ENCODE assay signal across 25 cellular contexts in genomic region chr4:57086324-57086723, GRCh38. TPM values are rescaled to one million over a fixed set of nuclear protein-coding genes. Genes with fewer than 3 reads are reported as not detected.
DNase-seq lines count a peak whose midpoint lies in the region; ATAC-seq, FAIRE-seq and TF ChIP-seq lines count a peak whose summit lies in the region.
"Had no signal": no experiment of that assay in that cellular context is flagged by ENCODE, and none has a peak within 500 bp of the region (broad histone marks: within the 10 kb centered on the region; RNA-seq: fewer than 3 reads in every experiment).

No MANE protein-coding gene starts in this region.

- H2AFZ ChIP-seq in ACC112 (ENCODE audit: low read length, unreplicated experiment) (no peak overlapping the region), MM.1S (ENCODE audit: low read length) (peak overlapping the region; percentile 57; the same call in 1 of the 2 replicates), endothelial cell of umbilical vein (ENCODE audit: low read depth, low read length) (no peak overlapping the region), OCI-LY7 (ENCODE audit: low read length) (no peak overlapping the region)
- H2AFZ ChIP-seq: GM23338 had no signal

- H3K36me3 ChIP-seq in ACC112 (ENCODE audit: insufficient read depth, low read length) (peaks cover 48% of the 10 kb centered on the region), MM.1S (replicated peaks; ENCODE audit: insufficient read depth, low read length) (no peaks in the 10 kb centered on the region), endothelial cell of umbilical vein (ENCODE audit: control insufficient read depth in 2 of 2, extremely low read depth in 1 of 2, insufficient read depth in 2 of 2, low read length in 2 of 2) (no peaks in the 10 kb centered on the region), OCI-LY7 (ENCODE audit: insufficient read depth, low read length) (no peaks in the 10 kb centered on the region)

- DNase-seq in MM.1S (no peak), endothelial cell of umbilical vein (ENCODE audit: low read depth, low spot score) (no peak), AG08396 (ENCODE audit: low spot score) (no peak), OCI-LY7 (ENCODE audit: low spot score) (no peak), pons (ENCODE audit: low spot score) (no peak)
- DNase-seq in natural killer cell treated with Interleukin-12 subunit alpha and Interleukin-12 subunit beta and Interleukin-15 and Interleukin-18, amount 100 ng/mL, for 72 hours (ENCODE audit: low spot score) = no peak
- DNase-seq: CD4-positive, alpha-beta T cell; COR-L47; DND-41; HCEC 1CT; KG1; NCI-H1105 treated with DMSO at 0.1 percent for 48 hours; NCI-H2081; NCI-H2171; NCI-H524 treated with DMSO at 0.1 percent for 48 hours; NCI-H82; OCI-M1; SHP77 treated with DMSO at 0.1 percent for 48 hours; SK-N-SH had no signal

- TF ChIP-seq CTCF in MM.1S (IDR thresholded peaks at IDR 0.05; ENCODE audit: low read length) = no peak
- TF ChIP-seq CTCF in endothelial cell of umbilical vein (IDR thresholded peaks at IDR 0.05; ENCODE audit: extremely low read depth in 1 of 2, insufficient read depth in 1 of 2, low read depth in 1 of 2, low read length in 2 of 2) = no peak
- TF ChIP-seq CTCF in OCI-LY7 (conservative IDR thresholded peaks at IDR 0.05; ENCODE audit: low read length) = no peak

- ATAC-seq in natural killer cell treated with Interleukin-12 subunit alpha and Interleukin-12 subunit beta and Interleukin-15 and Interleukin-18, amount 100 ng/mL, for 72 hours = no peak
- no peak for ATAC-seq in HG03039 (IDR thresholded peaks at IDR 0.05; ENCODE audit: unreplicated experiment)
- ATAC-seq: GM12878, GM23338 had no signal

- intact Hi-C loops in endothelial cell of umbilical vein (cut with micrococcal nuclease) = no loop called here
- intact Hi-C loops in OCI-LY7 (cut with micrococcal nuclease; ENCODE audit: unreplicated experiment) = no loop called here

- no peak for FAIRE-seq in endothelial cell of umbilical vein (lab: Jason Lieb, UNC)
- FAIRE-seq: GM12878 had no signal

- POLR2A ChIA-PET in endothelial cell of umbilical vein (lab: Charles Lee) = no interaction called here
- POLR2A ChIA-PET in OCI-LY7 (lab: Charles Lee) = no interaction called here

- H4K20me1 ChIP-seq in MM.1S (ENCODE audit: insufficient read depth, low read length) (no peaks in the 10 kb centered on the region), endothelial cell of umbilical vein (replicated peaks; ENCODE audit: control insufficient read depth, extremely low read depth, insufficient read depth, low read length) (no peaks in the 10 kb centered on the region), OCI-LY7 (ENCODE audit: insufficient read depth, low read length) (no peaks in the 10 kb centered on the region)

- peaks cover 66% of the 10 kb centered on the region for H3K79me2 ChIP-seq in ACC112 (ENCODE audit: control insufficient read depth, insufficient read depth, low read length, unreplicated experiment)
- H3K79me2 ChIP-seq in MM.1S (ENCODE audit: low read length) = no peaks in the 10 kb centered on the region
- H3K79me2 ChIP-seq in endothelial cell of umbilical vein (ENCODE audit: control insufficient read depth, insufficient read depth, low read length) = peaks cover 41% of the 10 kb centered on the region
- no peaks in the 10 kb centered on the region for H3K79me2 ChIP-seq in OCI-LY7 (ENCODE audit: insufficient read depth, low read depth, low read length)

- no peaks in the 10 kb centered on the region for H3K36me3 Mint-ChIP-seq in natural killer cell treated with Interleukin-12 subunit alpha and Interleukin-12 subunit beta and Interleukin-15 and Interleukin-18, amount 100 ng/mL, for 72 hours

- H3K4me1 Mint-ChIP-seq in natural killer cell treated with Interleukin-12 subunit alpha and Interleukin-12 subunit beta and Interleukin-15 and Interleukin-18, amount 100 ng/mL, for 72 hours (ENCODE audit: low read depth in 2 of 2) = peaks cover 51 to 63% of the 10 kb centered on the region in 2 donors

- 0 out of 2 replicates have a peak, but pooled peaks cover 8% of the 10 kb centered on the region for H3F3A ChIP-seq in MM.1S (ENCODE audit: insufficient read depth, low read length)

- H3K9me2 ChIP-seq in MM.1S (replicated peaks; ENCODE audit: insufficient read depth, low read length) = no peaks in the 10 kb centered on the region
- no peaks in the 10 kb centered on the region for H3K9me2 ChIP-seq in OCI-LY7 (ENCODE audit: insufficient read depth, low read length)
- H3K9me2 ChIP-seq: SK-N-SH had no signal

- dilution Hi-C loops in endothelial cell of umbilical vein (cut with MboI; ENCODE audit: extremely low pct_ligation_motif_present, low sequenced_read_pairs) = no loop called here

- TF ChIP-seq POLR2A in endothelial cell of umbilical vein (IDR thresholded peaks at IDR 0.05; ENCODE audit: low read depth, low read length) = peak; percentile 33

- H3K27ac ChIP-seq in ACC112 (ENCODE audit: low read depth, low read length) (peak overlapping the region; percentile 97; the same call in 1 of the 2 replicates), MM.1S (ENCODE audit: low read length) (peak overlapping the region; percentile 65; the same call in 1 of the 2 replicates), endothelial cell of umbilical vein (ENCODE audit: insufficient read depth, low read depth, low read length) (no peak overlapping the region), OCI-LY7 (ENCODE audit: low read depth, low read length, poor library complexity, severe bottlenecking) (no peak overlapping the region)
- H3K27ac ChIP-seq: BLaER1 had no signal

- no peak overlapping the region for H3K4me3 Mint-ChIP-seq in natural killer cell treated with Interleukin-12 subunit alpha and Interleukin-12 subunit beta and Interleukin-15 and Interleukin-18, amount 100 ng/mL, for 72 hours
- H3K4me3 Mint-ChIP-seq: CD4-positive, alpha-beta T cell; GM23338 had no signal

- H3K27me3 ChIP-seq in ACC112 (ENCODE audit: insufficient read depth, low read length) (no peaks in the 10 kb centered on the region), MM.1S (replicated peaks; ENCODE audit: insufficient read depth, low read length) (no peaks in the 10 kb centered on the region), endothelial cell of umbilical vein (ENCODE audit: control insufficient read depth in 2 of 2, insufficient read depth in 2 of 2, low read length in 2 of 2) (no peaks in the 10 kb centered on the region)
- H3K27me3 ChIP-seq: BLaER1 had no signal

- no peaks in the 10 kb centered on the region for H3K9me3 Mint-ChIP-seq in natural killer cell treated with Interleukin-12 subunit alpha and Interleukin-12 subunit beta and Interleukin-15 and Interleukin-18, amount 100 ng/mL, for 72 hours
- H3K9me3 Mint-ChIP-seq: CD4-positive, alpha-beta T cell had no signal

- H3K4me3 ChIP-seq in ACC112 (ENCODE audit: low read depth, low read length) (no peak overlapping the region), MM.1S (ENCODE audit: low read length) (no peak overlapping the region), endothelial cell of umbilical vein (replicated peaks in 1 of 3; ENCODE audit: insufficient read depth in 1 of 3, low read depth in 1 of 3, low read length in 3 of 3) (no peak overlapping the region), OCI-LY7 (ENCODE audit: low read depth, low read length, poor library complexity, severe bottlenecking) (no peak overlapping the region)
- H3K4me3 ChIP-seq: BLaER1, GM12878, GM23338 had no signal

- H3K4me2 ChIP-seq in MM.1S (ENCODE audit: low read depth, low read length) = no peak overlapping the region
- no peak overlapping the region for H3K4me2 ChIP-seq in endothelial cell of umbilical vein (ENCODE audit: insufficient read depth, low read length)
- H3K4me2 ChIP-seq in OCI-LY7 (ENCODE audit: low read length) = no peak overlapping the region
- H3K4me2 ChIP-seq: BLaER1, GM23338, SK-N-SH had no signal

- no peaks in the 10 kb centered on the region for H3K27me3 Mint-ChIP-seq in natural killer cell treated with Interleukin-12 subunit alpha and Interleukin-12 subunit beta and Interleukin-15 and Interleukin-18, amount 100 ng/mL, for 72 hours

- H3K9me3 ChIP-seq in MM.1S (replicated peaks; ENCODE audit: insufficient read depth, low read length) (no peaks in the 10 kb centered on the region), endothelial cell of umbilical vein (replicated peaks; ENCODE audit: control insufficient read depth, insufficient read depth, low read length) (no peaks in the 10 kb centered on the region), OCI-LY7 (ENCODE audit: low read length) (no peaks in the 10 kb centered on the region)
- H3K9me3 ChIP-seq: BLaER1, SK-N-SH had no signal

- peaks cover 54% of the 10 kb centered on the region for H3K4me1 ChIP-seq in ACC112 (ENCODE audit: control insufficient read depth, insufficient read depth, low read length, unreplicated experiment)
- peaks cover 22% of the 10 kb centered on the region for H3K4me1 ChIP-seq in MM.1S (ENCODE audit: low read length)
- peaks cover 54% of the 10 kb centered on the region for H3K4me1 ChIP-seq in endothelial cell of umbilical vein (ENCODE audit: control insufficient read depth, extremely low read depth, insufficient read depth, low read length)
- H3K4me1 ChIP-seq in OCI-LY7 (ENCODE audit: insufficient read depth, low read length, poor library complexity, severe bottlenecking) = no peaks in the 10 kb centered on the region

- CTCF ChIA-PET in endothelial cell of umbilical vein (lab: Charles Lee) (interaction anchor here (0.8 kb wide), 1 partner anchor 15 kb away, joined by 3 read pairs; no protein-coding TSS in a partner anchor), OCI-LY7 (lab: Charles Lee; ENCODE audit: unreplicated experiment) (no interaction called here)

- H3K9me1 ChIP-seq in endothelial cell of umbilical vein (replicated peaks; ENCODE audit: control insufficient read depth, extremely low read depth, insufficient read depth, low read length) = no peaks in the 10 kb centered on the region

- H3K9ac ChIP-seq in MM.1S (ENCODE audit: low read length) (no peak overlapping the region), endothelial cell of umbilical vein (replicated peaks; ENCODE audit: extremely low read depth, insufficient read depth, low read length) (no peak overlapping the region)
- H3K9ac ChIP-seq: BLaER1, SK-N-SH had no signal

- BruUV-seq in endothelial cell of umbilical vein (replicated peaks; lab: Mats Ljungman, UMichigan) (no TSS peak), OCI-LY7 (replicated peaks; lab: Mats Ljungman, UMichigan) (no TSS peak)

- peak overlapping the region; percentile 70 to 99 for H3K27ac Mint-ChIP-seq in natural killer cell treated with Interleukin-12 subunit alpha and Interleukin-12 subunit beta and Interleukin-15 and Interleukin-18, amount 100 ng/mL, for 72 hours
- H3K27ac Mint-ChIP-seq: CD4-positive, alpha-beta T cell; GM23338 had no signal

RNA-seq across cellular contexts. Expression of gene IGFBP7, which starts 23.9 kb away (rescaled TPM):
- 377 and 526 TPM in 2 replicates for total RNA-seq in endothelial cell of umbilical vein
- 770 and 1,004 TPM in 2 replicates for polyA plus RNA-seq in endothelial cell of umbilical vein
- polyA plus RNA-seq in endothelial cell of umbilical vein (2011; cell fraction: cytosol; rRNA removed) = 668 and 889 TPM in 2 replicates
- polyA plus RNA-seq in endothelial cell of umbilical vein (2011; cell fraction: nucleus; rRNA removed) = 359 and 408 TPM in 2 replicates
- 431 and 488 TPM in 2 replicates for polyA plus RNA-seq in endothelial cell of umbilical vein (2012)
- 262 and 334 TPM in 2 replicates for polyA minus RNA-seq in endothelial cell of umbilical vein
- 3.2 TPM for polyA minus RNA-seq in endothelial cell of umbilical vein (2011; cell fraction: cytosol; rRNA and poly(A)+ RNA removed)
- 73.2 and 129 TPM in 2 replicates for polyA minus RNA-seq in endothelial cell of umbilical vein (2011; cell fraction: nucleus; rRNA and poly(A)+ RNA removed)
- total RNA-seq in natural killer cell treated with Interleukin-12 subunit alpha and Interleukin-12 subunit beta and Interleukin-15 and Interleukin-18, amount 100 ng/mL, for 72 hours = 10 to 100 TPM; 11.7 to 82.1 TPM
- total RNA-seq in OCI-LY7 (2014; rRNA removed; shearing (Covaris generic)) = not detected in 2 replicates
- not detected in 2 replicates for total RNA-seq in OCI-LY7 (2022)
- total RNA-seq: A673 had no signal

Comparison
In these comparisons a context has a peak if more than half of its experiments do, and no peak if none do; other contexts are left out.
1. H3K27ac ChIP-seq: peak in ACC112 (single experiment) and MM.1S (single experiment); none in endothelial cell of umbilical vein (single experiment) and OCI-LY7 (single experiment).
2. RNA of gene IGFBP7, which starts 23.9 kb away (total RNA-seq): 377 to 526 TPM in endothelial cell of umbilical vein and 11.7 to 82.1 TPM in natural killer cell treated with Interleukin-12 subunit alpha and Interleukin-12 subunit beta and Interleukin-15 and Interleukin-18, amount 100 ng/mL, for 72 hours; not detected in OCI-LY7; every median in the first group is over 10 times any median in the second.